ENCODE assay signal across 8 cellular contexts in the genomic region with DNA sequence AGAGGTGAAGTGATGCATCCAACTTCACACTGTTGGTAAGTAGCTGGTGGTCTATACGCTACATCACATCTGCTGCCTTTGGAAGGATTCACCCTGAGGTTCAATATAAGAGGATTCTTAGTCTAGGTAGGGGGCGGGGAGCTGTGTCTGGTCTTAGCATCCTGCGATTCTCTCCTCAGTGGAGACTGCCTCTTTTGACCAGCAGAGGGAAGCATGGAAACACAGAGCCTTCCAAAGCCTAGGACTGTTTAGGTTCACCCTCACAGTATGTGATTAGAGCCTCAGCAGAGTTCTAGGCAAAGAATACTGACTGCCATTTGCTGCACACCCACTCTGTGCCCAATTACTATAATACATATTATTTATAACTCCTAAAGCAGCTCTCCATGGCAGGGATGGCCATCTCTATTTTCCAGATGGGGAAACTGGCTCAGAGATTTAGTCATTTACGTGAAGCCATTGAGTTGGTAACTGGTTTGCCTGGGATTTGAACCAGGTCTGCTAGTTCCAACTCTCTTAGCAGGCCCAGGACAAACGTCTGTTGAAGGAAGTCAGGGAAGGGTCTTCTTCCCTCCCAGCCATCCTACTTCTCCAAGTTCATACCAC. TPM values are rescaled to one million over a fixed set of nuclear protein-coding genes. Genes with fewer than 3 reads are reported as not detected.
DNase-seq lines count a peak whose midpoint lies in the region; ATAC-seq and TF ChIP-seq lines count a peak whose summit lies in the region.

No MANE protein-coding gene starts in this region.

- no peak overlapping the region for H3K4me3 Mint-ChIP-seq in T-helper 17 cell
- H3K4me3 Mint-ChIP-seq in activated T-cell treated with anti-CD3 and anti-CD28 coated beads, Interleukin-2, amount 50 U/mL, for 4 hours, result no peak overlapping the region

- POLR2A ChIA-PET in GM10248 (lab: Yijun Ruan, JAX), result no interaction called here

- no peak overlapping the region for H3K27ac Mint-ChIP-seq in T-helper 17 cell

- intact Hi-C loops in psoas muscle (cut with DNase I), result no loop called here

- ATAC-seq in T-helper 17 cell (peak; percentile 60), psoas muscle (peak in 3 of 4 donors; percentile 61 to 71 (median 70))
- ATAC-seq in activated T-cell treated with anti-CD3 and anti-CD28 coated beads, Interleukin-2, amount 50 U/mL, for 4 hours, result no peak

- no peak for TF ChIP-seq CTCF in GM10248 (IDR thresholded peaks at IDR 0.05; ENCODE audit: control extremely low read depth, extremely low read depth, low read depth, missing control alignments)
- TF ChIP-seq CTCF in psoas muscle (IDR thresholded peaks at IDR 0.05), result peak; percentile 54

- DNase-seq in GM10248 (ENCODE audit: extremely low spot score) (peak; percentile 20), MV-4-11 (lab: John Stamatoyannopoulos, UW) (peak; percentile 34), T-helper 17 cell (no peak), foreskin melanocyte (peak; percentile 23), psoas muscle (no peak), NCI-H1048 (lab: John Stamatoyannopoulos, UW) (no peak), putamen (ENCODE audit: low spot score) (no peak)
- no peak for DNase-seq in activated T-cell treated with anti-CD3 and anti-CD28 coated beads, Interleukin-2, amount 50 U/mL, for 4 hours

- no peak overlapping the region for H3K27ac ChIP-seq in psoas muscle

- H3K27me3 ChIP-seq in psoas muscle (ENCODE audit: insufficient read depth in 3 of 3, low read length in 2 of 3), result no peaks in the 10 kb centered on the region

- H3K36me3 ChIP-seq in psoas muscle (ENCODE audit: insufficient read depth in 1 of 2, low read depth in 1 of 2), result no peaks in the 10 kb centered on the region

- WGBS in psoas muscle, 3 donors, result 27 to 31% (median 28%) methylated on average over 5 of the region's 5 CpGs

- H3K4me1 ChIP-seq in psoas muscle, result no peaks in the 10 kb centered on the region

- no peaks in the 10 kb centered on the region for H3K9me3 Mint-ChIP-seq in activated T-cell treated with anti-CD3 and anti-CD28 coated beads, Interleukin-2, amount 50 U/mL, for 4 hours

- H3K27me3 Mint-ChIP-seq in T-helper 17 cell, result peaks cover 83% of the 10 kb centered on the region
- peaks cover 34% of the 10 kb centered on the region for H3K27me3 Mint-ChIP-seq in activated T-cell treated with anti-CD3 and anti-CD28 coated beads, Interleukin-2, amount 50 U/mL, for 4 hours (ENCODE audit: low read depth)

- no peaks in the 10 kb centered on the region for H3K9me3 ChIP-seq in T-helper 17 cell (ENCODE audit: control insufficient read depth, low read length, poor library complexity, severe bottlenecking)
- no peaks in the 10 kb centered on the region for H3K9me3 ChIP-seq in psoas muscle

- CTCF ChIA-PET in GM10248 (lab: Yijun Ruan, JAX), result interaction anchor here (0.9 to 1.6 kb wide), 4 partner anchors 10 to 306 kb away, joined by 3 to 6 read pairs (median 3); no protein-coding TSS in a partner anchor

- H3K36me3 Mint-ChIP-seq in T-helper 17 cell (ENCODE audit: low read depth), result peaks cover 5% of the 10 kb centered on the region
- no peaks in the 10 kb centered on the region for H3K36me3 Mint-ChIP-seq in activated T-cell treated with anti-CD3 and anti-CD28 coated beads, Interleukin-2, amount 50 U/mL, for 4 hours (ENCODE audit: insufficient read depth)

- H3K4me3 ChIP-seq in psoas muscle, result no peak overlapping the region

- H3K4me1 Mint-ChIP-seq in T-helper 17 cell, result no peaks in the 10 kb centered on the region
- no peaks in the 10 kb centered on the region for H3K4me1 Mint-ChIP-seq in activated T-cell treated with anti-CD3 and anti-CD28 coated beads, Interleukin-2, amount 50 U/mL, for 4 hours (ENCODE audit: low read depth)

RNA-seq across cellular contexts. Expression of gene EFCAB14, which starts 28.9 kb away (rescaled TPM):
- 10 to 100 TPM; 79.7 to 90.5 TPM for total RNA-seq in T-helper 17 cell
- 10 to 100 TPM; 48.4 to 63.3 (median 52.9) TPM for total RNA-seq in psoas muscle
- polyA plus RNA-seq in psoas muscle, result 10 to 100 TPM; 21.1 to 62.5 (median 24.6) TPM
- total RNA-seq in activated T-cell treated with anti-CD3 and anti-CD28 coated beads, Interleukin-2, amount 50 U/mL, for 4 hours, result 10 to 100 TPM; 46.8 to 48.6 (median 48.4) TPM

RNA-seq across cellular contexts. Expression of gene CYP4B1, which starts 51.1 kb away (rescaled TPM):
- total RNA-seq in T-helper 17 cell (1 to 10 TPM in 1 of 2 donors, not detected in 1; 3.2 TPM), psoas muscle (10 to 100 TPM in 2 of 4 donors, 1 to 10 TPM in 1, under 1 TPM in 1; 0.15 to 37.4 (median 15.5) TPM)
- polyA plus RNA-seq in psoas muscle, result 10 to 100 TPM; 20.3 to 34.5 (median 30.2) TPM
- under 1 TPM; 0.16 to 0.53 (median 0.20) TPM for total RNA-seq in activated T-cell treated with anti-CD3 and anti-CD28 coated beads, Interleukin-2, amount 50 U/mL, for 4 hours

Comparison
In these comparisons a context has a peak if more than half of its experiments do, and no peak if none do; other contexts are left out.
1. DNase-seq: peak in GM10248 (single experiment), MV-4-11 (single experiment) and foreskin melanocyte (single experiment); none in T-helper 17 cell (0 of 3), psoas muscle (0 of 2), NCI-H1048 (single experiment), putamen (single experiment) and activated T-cell treated with anti-CD3 and anti-CD28 coated beads, Interleukin-2, amount 50 U/mL, for 4 hours (single experiment).
2. ATAC-seq: peak in T-helper 17 cell (single experiment) and psoas muscle (3 of 4); none in activated T-cell treated with anti-CD3 and anti-CD28 coated beads, Interleukin-2, amount 50 U/mL, for 4 hours (0 of 2).